ENCODE assay signal across 8 cellular contexts in genomic region chr13:31209172-31209818, GRCh38. TPM values are rescaled to one million over a fixed set of nuclear protein-coding genes. Genes with fewer than 3 reads are reported as not detected.
DNase-seq lines count a peak whose midpoint lies in the region; ATAC-seq and TF ChIP-seq lines count a peak whose summit lies in the region.

No MANE protein-coding gene starts in this region.

- peaks cover 50% of the 10 kb centered on the region for H3K79me2 ChIP-seq in osteoblast (ENCODE audit: insufficient read depth, low read length)

- TF ChIP-seq CTCF in esophagus squamous epithelium (IDR thresholded peaks at IDR 0.05) (no peak), osteoblast (IDR thresholded peaks at IDR 0.05; ENCODE audit: extremely low read depth, low read depth, low read length) (no peak), GM10248 (IDR thresholded peaks at IDR 0.05; ENCODE audit: control extremely low read depth, extremely low read depth, low read depth, missing control alignments) (no peak)

- no peak overlapping the region for H2AFZ ChIP-seq in osteoblast (ENCODE audit: low read length)

- WGBS in esophagus squamous epithelium, 2 donors, result 35 to 37% methylated on average over 6 to 7 of the region's 8 CpGs

- peaks cover under 1% of the 10 kb centered on the region for H4K20me1 ChIP-seq in osteoblast (ENCODE audit: insufficient read depth, low read length)

- H3K4me1 ChIP-seq in esophagus squamous epithelium, result peaks cover 4 to 42% (median 19%) of the 10 kb centered on the region in 3 donors
- peaks cover 32% of the 10 kb centered on the region for H3K4me1 ChIP-seq in osteoblast (ENCODE audit: insufficient read depth, low read length)

- TF ChIP-seq POLR2A in esophagus squamous epithelium (IDR thresholded peaks at IDR 0.05), result no peak

- H3K27ac ChIP-seq in esophagus squamous epithelium, result peak overlapping the region in 3 of 4 donors; percentile 24 to 54 (median 36)
- no peak overlapping the region for H3K27ac ChIP-seq in osteoblast (ENCODE audit: low read depth, low read length)

- H3K4me3 ChIP-seq in esophagus squamous epithelium (no peak overlapping the region), osteoblast (ENCODE audit: insufficient read depth, low read length) (no peak overlapping the region)

- POLR2A ChIA-PET in GM10248 (lab: Yijun Ruan, JAX), result no interaction called here

- ATAC-seq in HG03135 (IDR thresholded peaks at IDR 0.05; ENCODE audit: unreplicated experiment) (no peak), GM21390 (IDR thresholded peaks at IDR 0.05; ENCODE audit: unreplicated experiment) (no peak), GM21723 (IDR thresholded peaks at IDR 0.05; ENCODE audit: unreplicated experiment) (no peak)

- peak overlapping the region; percentile 37 for H3K4me2 ChIP-seq in osteoblast (ENCODE audit: insufficient read depth, low read length)

- H3K9me3 ChIP-seq in esophagus squamous epithelium (no peaks in the 10 kb centered on the region), osteoblast (ENCODE audit: low read depth, low read length) (no peaks in the 10 kb centered on the region)

- H3K27me3 ChIP-seq in esophagus squamous epithelium (no peaks in the 10 kb centered on the region), osteoblast (ENCODE audit: insufficient read depth, low read length) (no peaks in the 10 kb centered on the region)

- intact Hi-C loops in esophagus squamous epithelium (cut with DNase I), result no loop called here

- CTCF ChIA-PET in GM10248 (lab: Yijun Ruan, JAX), result interaction anchor here (1.1 kb wide), 1 partner anchor 8 kb away, joined by 3 read pairs; no protein-coding TSS in a partner anchor

- DNase-seq in GM04503 (ENCODE audit: low read depth) (peak; percentile 51), NCI-H82 (lab: John Stamatoyannopoulos, UW) (peak; percentile 100), esophagus squamous epithelium (lab: John Stamatoyannopoulos, UW) (no peak), osteoblast (ENCODE audit: insufficient read length, low spot score, missing footprints) (peak; percentile 95), GM10248 (ENCODE audit: extremely low spot score) (no peak)

- H3K36me3 ChIP-seq in esophagus squamous epithelium (no peaks in the 10 kb centered on the region), osteoblast (ENCODE audit: insufficient read depth, low read length) (no peaks in the 10 kb centered on the region)

RNA-seq across cellular contexts. Expression of gene B3GLCT, which starts 9.5 kb away (rescaled TPM):
- total RNA-seq in esophagus squamous epithelium, result 1 to 10 TPM; 2.3 to 9.2 (median 7.1) TPM
- 14.7 and 18.8 TPM in 2 replicates for total RNA-seq in osteoblast

RNA-seq across cellular contexts. Expression of gene HSPH1, which starts 47.6 kb away (rescaled TPM):
- total RNA-seq in esophagus squamous epithelium, result 10 to 100 TPM; 29.3 to 86.1 (median 34.9) TPM
- total RNA-seq in osteoblast, result 35.5 and 43.3 TPM in 2 replicates

Comparison
In these comparisons a context has a peak if more than half of its experiments do, and no peak if none do; other contexts are left out.
1. DNase-seq: peak in GM04503 (single experiment), NCI-H82 (single experiment) and osteoblast (single experiment); none in esophagus squamous epithelium (single experiment) and GM10248 (single experiment).